In the genomic region with DNA sequence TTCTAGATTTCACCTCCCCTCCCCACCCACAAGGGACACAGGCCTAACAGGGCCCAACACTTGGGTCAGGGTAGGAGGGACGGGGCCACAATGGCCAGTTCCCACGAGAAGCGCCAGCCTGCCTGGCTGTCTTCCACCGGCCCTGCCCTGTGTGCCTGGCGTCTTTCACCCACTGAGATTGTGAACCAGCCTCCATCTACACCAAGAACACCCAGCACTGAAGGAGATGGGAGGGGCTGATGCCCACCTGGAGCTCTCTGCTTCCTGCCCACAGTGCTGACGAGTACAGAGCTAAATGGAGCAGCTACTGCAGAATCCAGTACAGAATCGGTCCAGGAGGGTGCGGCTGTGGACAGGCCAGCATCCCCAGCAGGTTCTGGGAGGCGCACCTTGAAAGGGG, we compare ENCODE assay signal across 18 cellular contexts. TPM values are rescaled to one million over a fixed set of nuclear protein-coding genes. Genes with fewer than 3 reads are reported as not detected.
A peak's percentile ranks its signal among the peaks of the same experiment; 100 is the strongest.
DNase-seq lines count a peak whose midpoint lies in the region; ATAC-seq and TF ChIP-seq lines count a peak whose summit lies in the region.
"Had no signal": no experiment of that assay in that cellular context is flagged by ENCODE, and none has a peak within 500 bp of the region (broad histone marks: within the 10 kb centered on the region; RNA-seq: fewer than 3 reads in every experiment).

No MANE protein-coding gene starts in this region.

- H3K27ac Mint-ChIP-seq in activated T-cell treated with anti-CD3 and anti-CD28 coated beads, Interleukin-2, amount 50 U/mL, for 24 hours: peak overlapping the region; percentile 66
- no peak overlapping the region for H3K27ac Mint-ChIP-seq in activated T-cell treated with anti-CD3 and anti-CD28 coated beads, Interleukin-2, amount 50 U/mL, for 72 hours
- H3K27ac Mint-ChIP-seq in CD8-positive, alpha-beta T cell: no peak overlapping the region

- H3K27ac ChIP-seq in RWPE1 (peak overlapping the region; percentile 54), caudate nucleus (ENCODE audit: low read depth, low read length) (no peak overlapping the region)
- no peak overlapping the region for H3K27ac ChIP-seq in CD8-positive, alpha-beta T cell (ENCODE audit: low read depth, low read length)
- H3K27ac ChIP-seq: BLaER1 treated with 17β-estradiol and CSF1 and Interleukin-3, amounts not matched to agents 10 nM and 100 nM; GM23248; HL-60 had no signal

- H3K4me1 ChIP-seq in CD8-positive, alpha-beta T cell (ENCODE audit: insufficient read depth, low read length): peaks cover 3% of the 10 kb centered on the region

- H3K4me3 Mint-ChIP-seq in activated T-cell treated with anti-CD3 and anti-CD28 coated beads, Interleukin-2, amount 50 U/mL, for 24 hours: no peak overlapping the region
- H3K4me3 Mint-ChIP-seq in activated T-cell treated with anti-CD3 and anti-CD28 coated beads, Interleukin-2, amount 50 U/mL, for 72 hours: no peak overlapping the region
- no peak overlapping the region for H3K4me3 Mint-ChIP-seq in CD8-positive, alpha-beta T cell
- H3K4me3 Mint-ChIP-seq: CD4-positive, CD25-positive, alpha-beta regulatory T cell had no signal

- peaks cover 4% of the 10 kb centered on the region for H3K36me3 ChIP-seq in CD8-positive, alpha-beta T cell (ENCODE audit: insufficient read depth, low read length)

- H3K9me3 ChIP-seq in CD8-positive, alpha-beta T cell (ENCODE audit: low read length): no peaks in the 10 kb centered on the region
- H3K9me3 ChIP-seq: BLaER1 treated with 17β-estradiol and CSF1 and Interleukin-3, amounts not matched to agents 10 nM and 100 nM had no signal

- H3K4me1 Mint-ChIP-seq in activated T-cell treated with anti-CD3 and anti-CD28 coated beads, Interleukin-2, amount 50 U/mL, for 24 hours (ENCODE audit: low read depth): no peaks in the 10 kb centered on the region
- H3K4me1 Mint-ChIP-seq in activated T-cell treated with anti-CD3 and anti-CD28 coated beads, Interleukin-2, amount 50 U/mL, for 72 hours (ENCODE audit: low read depth): no peaks in the 10 kb centered on the region
- no peaks in the 10 kb centered on the region for H3K4me1 Mint-ChIP-seq in CD8-positive, alpha-beta T cell (ENCODE audit: low read depth)

- intact Hi-C loops in CD8-positive, alpha-beta T cell (cut with DNase I, micrococcal nuclease): no loop called here

- no peaks in the 10 kb centered on the region for H3K27me3 Mint-ChIP-seq in activated T-cell treated with anti-CD3 and anti-CD28 coated beads, Interleukin-2, amount 50 U/mL, for 24 hours
- H3K27me3 Mint-ChIP-seq in activated T-cell treated with anti-CD3 and anti-CD28 coated beads, Interleukin-2, amount 50 U/mL, for 72 hours (ENCODE audit: low read depth): no peaks in the 10 kb centered on the region
- H3K27me3 Mint-ChIP-seq in CD8-positive, alpha-beta T cell (ENCODE audit: low read depth): no peaks in the 10 kb centered on the region
- H3K27me3 Mint-ChIP-seq: CD4-positive, CD25-positive, alpha-beta regulatory T cell had no signal

- DNase-seq in activated T-cell treated with anti-CD3 and anti-CD28 coated beads, Interleukin-2, amount 50 U/mL, for 24 hours: no peak
- DNase-seq in activated T-cell treated with anti-CD3 and anti-CD28 coated beads, Interleukin-2, amount 50 U/mL, for 72 hours: no peak
- DNase-seq in RWPE1 (ENCODE audit: low spot score) (no peak), caudate nucleus (lab: John Stamatoyannopoulos, UW) (peak in 33 of 61 donors; percentile 10 to 79 (median 35)), putamen (ENCODE audit: low spot score) (peak; percentile 47), foreskin fibroblast (no peak), cortex of kidney (lab: John Stamatoyannopoulos, UW) (no peak)
- DNase-seq in CD8-positive, alpha-beta T cell: no peak
- DNase-seq: ACHN; Calu3; CD4-positive, CD25-positive, alpha-beta regulatory T cell; DMS79; GM23248 had no signal

- no peaks in the 10 kb centered on the region for H3K9me3 Mint-ChIP-seq in activated T-cell treated with anti-CD3 and anti-CD28 coated beads, Interleukin-2, amount 50 U/mL, for 24 hours
- H3K9me3 Mint-ChIP-seq in activated T-cell treated with anti-CD3 and anti-CD28 coated beads, Interleukin-2, amount 50 U/mL, for 72 hours: no peaks in the 10 kb centered on the region
- H3K9me3 Mint-ChIP-seq in CD8-positive, alpha-beta T cell: no peaks in the 10 kb centered on the region
- H3K9me3 Mint-ChIP-seq: CD4-positive, CD25-positive, alpha-beta regulatory T cell had no signal

- POLR2A ChIA-PET in RWPE1 (lab: Yijun Ruan, JAX; ENCODE audit: low non-redundant PET): no interaction called here
- POLR2A ChIA-PET in CD8-positive, alpha-beta T cell (lab: Charles Lee): interaction anchor here (1.6 kb wide), 1 partner anchor 12 kb away, joined by 4 read pairs; a partner anchor contains a TSS

- CTCF ChIA-PET in RWPE1 (lab: Yijun Ruan, JAX): no interaction called here
- CTCF ChIA-PET in CD8-positive, alpha-beta T cell (lab: Charles Lee): interaction anchor here (1.4 kb wide), 1 partner anchor 66 kb away, joined by 3 read pairs; no protein-coding TSS in a partner anchor

- peaks cover 41% of the 10 kb centered on the region for H3K36me3 Mint-ChIP-seq in activated T-cell treated with anti-CD3 and anti-CD28 coated beads, Interleukin-2, amount 50 U/mL, for 24 hours (ENCODE audit: low read depth)
- H3K36me3 Mint-ChIP-seq in activated T-cell treated with anti-CD3 and anti-CD28 coated beads, Interleukin-2, amount 50 U/mL, for 72 hours (ENCODE audit: insufficient read depth in 2 of 2): peaks cover 0 to 2% of the 10 kb centered on the region in 2 donors
- H3K36me3 Mint-ChIP-seq in CD8-positive, alpha-beta T cell: peaks cover 31% of the 10 kb centered on the region

- TF ChIP-seq CTCF in RWPE1 (conservative IDR thresholded peaks at IDR 0.05; ENCODE audit: low read depth) (no peak), foreskin fibroblast (IDR thresholded peaks at IDR 0.05; ENCODE audit: low read depth, low read length) (no peak)
- no peak for TF ChIP-seq CTCF in CD8-positive, alpha-beta T cell (IDR thresholded peaks at IDR 0.05)

- no peaks in the 10 kb centered on the region for H3K27me3 ChIP-seq in CD8-positive, alpha-beta T cell (ENCODE audit: insufficient read depth, low read length)

- no peak overlapping the region for H3K4me3 ChIP-seq in CD8-positive, alpha-beta T cell (ENCODE audit: low read depth, low read length)
- H3K4me3 ChIP-seq in foreskin fibroblast (ENCODE audit: low read depth in 1 of 2, low read length in 2 of 2): no peak overlapping the region
- H3K4me3 ChIP-seq: BLaER1 treated with 17β-estradiol and CSF1 and Interleukin-3, amounts not matched to agents 10 nM and 100 nM; GM12878; GM23248 had no signal

- ATAC-seq in activated T-cell treated with anti-CD3 and anti-CD28 coated beads, Interleukin-2, amount 50 U/mL, for 72 hours (replicated peaks in 1 of 2): no peak
- ATAC-seq in CD8-positive, alpha-beta T cell: no peak
- ATAC-seq: GM12878 had no signal

RNA-seq across cellular contexts. Expression of a gene that starts 2.4 kb away (rescaled TPM):
- total RNA-seq in activated T-cell treated with anti-CD3 and anti-CD28 coated beads, Interleukin-2, amount 50 U/mL, for 72 hours: 10 to 100 TPM; 14.4 to 15.7 TPM
- total RNA-seq in CD8-positive, alpha-beta T cell: 1 to 10 TPM; 6.7 to 8.6 TPM
- total RNA-seq: G401 had no signal

RNA-seq across cellular contexts. Expression of a gene that starts 11.7 kb away (rescaled TPM):
- total RNA-seq in activated T-cell treated with anti-CD3 and anti-CD28 coated beads, Interleukin-2, amount 50 U/mL, for 72 hours: 10 to 100 TPM in 1 of 2 donors, 1 to 10 TPM in 1; 9.4 to 11.6 TPM
- 1 to 10 TPM; 1.9 to 2.7 TPM for total RNA-seq in CD8-positive, alpha-beta T cell

RNA-seq across cellular contexts. Expression of a gene that starts 13.4 kb away (rescaled TPM):
- 10 to 100 TPM; 73.7 to 75.6 TPM for total RNA-seq in activated T-cell treated with anti-CD3 and anti-CD28 coated beads, Interleukin-2, amount 50 U/mL, for 72 hours
- 10 to 100 TPM; 25.5 to 29.1 TPM for total RNA-seq in CD8-positive, alpha-beta T cell

RNA-seq across cellular contexts. Expression of a gene that starts 17.7 kb away (rescaled TPM):
- total RNA-seq in activated T-cell treated with anti-CD3 and anti-CD28 coated beads, Interleukin-2, amount 50 U/mL, for 72 hours: 10 to 100 TPM; 46.6 to 49.6 TPM
- total RNA-seq in CD8-positive, alpha-beta T cell: 10 to 100 TPM; 43.6 to 49.3 TPM

RNA-seq across cellular contexts. Expression of a gene that starts 21.7 kb away (rescaled TPM):
- total RNA-seq in activated T-cell treated with anti-CD3 and anti-CD28 coated beads, Interleukin-2, amount 50 U/mL, for 72 hours: 10 to 100 TPM in 1 of 2 donors, 1 to 10 TPM in 1; 9.0 to 10.1 TPM
- 10 to 100 TPM in 1 of 2 experiments, 1 to 10 TPM in 1; 9.2 to 12.7 TPM for total RNA-seq in CD8-positive, alpha-beta T cell
- total RNA-seq: A172, GM23248 had no signal

Comparison
In these comparisons a context has a peak if more than half of its experiments do, and no peak if none do; other contexts are left out.
1. DNase-seq: peak in caudate nucleus (33 of 61) and putamen (single experiment); none in activated T-cell treated with anti-CD3 and anti-CD28 coated beads, Interleukin-2, amount 50 U/mL, for 24 hours (single experiment), activated T-cell treated with anti-CD3 and anti-CD28 coated beads, Interleukin-2, amount 50 U/mL, for 72 hours (0 of 2), RWPE1 (single experiment), CD8-positive, alpha-beta T cell (0 of 7), foreskin fibroblast (0 of 2) and cortex of kidney (single experiment).